Comparison of ENCODE assay signal across 21 cellular contexts in genomic region chr5:33808699-33809098, GRCh38.
"Had no signal": no experiment of that assay in that cellular context is flagged by ENCODE, and none has a peak within 500 bp of the region (broad histone marks: within the 10 kb centered on the region; RNA-seq: fewer than 3 reads in every experiment).

No MANE protein-coding gene starts in this region.

- H3K36me3 ChIP-seq: ascending aorta, sigmoid colon, spleen, upper lobe of right lung had no signal

- H3K36me3 Mint-ChIP-seq: activated CD4-positive, alpha-beta memory T cell treated with anti-CD3 and anti-CD28 coated beads for 36 hours; stimulated activated memory B cell treated with anti-CD40 and anti-IgM and Interleukin-4, amounts not matched to agents 10 μg/mL and 1 μg/mL and 100 μg/mL, for 72 hours had no signal

- H3K27me3 Mint-ChIP-seq: activated CD4-positive, alpha-beta T cell treated with anti-CD3 and anti-CD28 coated beads for 36 hours; stimulated activated memory B cell treated with anti-CD40 and anti-IgM and Interleukin-4, amounts not matched to agents 10 μg/mL and 1 μg/mL and 100 μg/mL, for 72 hours had no signal

- H3K9me3 Mint-ChIP-seq: activated CD4-positive, alpha-beta memory T cell treated with anti-CD3 and anti-CD28 coated beads for 36 hours; activated T-helper 17 cell treated with anti-CD3 and anti-CD28 coated beads, Interleukin-2, amount 50 U/mL, for 72 hours; nephron; stimulated activated memory B cell treated with anti-CD40 and anti-IgM and Interleukin-4, amounts not matched to agents 10 μg/mL and 1 μg/mL and 100 μg/mL, for 72 hours; T-helper 2 cell treated with Interferon-gamma antibody and Interleukin-4, amounts not matched to agents 5 μg/mL and 100 μg/mL, for 36 hours had no signal

- DNase-seq: activated CD4-positive, alpha-beta memory T cell treated with anti-CD3 and anti-CD28 coated beads for 36 hours; activated CD4-positive, alpha-beta T cell treated with anti-CD3 and anti-CD28 coated beads for 36 hours; activated naive CD4-positive, alpha-beta T cell; activated T-cell treated with anti-CD3 and anti-CD28 coated beads, Interleukin-2, amount 50 U/mL, for 1 hour; cerebellar nuclear complex; effector CD8-positive, alpha-beta T cell; foreskin keratinocyte; left cardiac atrium; midbrain; posterior cingulate gyrus; sigmoid colon; spleen; stimulated activated CD4-positive, alpha-beta T cell treated with anti-CD3 and anti-CD28 coated beads, Interleukin-4, amount 100 ng/mL, for 4 hours; upper lobe of right lung had no signal

- H3K4me2 ChIP-seq: hepatocyte had no signal

- H3K27ac ChIP-seq: ascending aorta, foreskin keratinocyte, hepatocyte, sigmoid colon, spleen, upper lobe of right lung had no signal

- ATAC-seq: activated CD4-positive, alpha-beta T cell treated with anti-CD3 and anti-CD28 coated beads for 36 hours; activated T-helper 17 cell treated with anti-CD3 and anti-CD28 coated beads, Interleukin-2, amount 50 U/mL, for 72 hours; foreskin keratinocyte; left cardiac atrium; stimulated activated memory B cell treated with anti-CD40 and anti-IgM and Interleukin-4, amounts not matched to agents 10 μg/mL and 1 μg/mL and 100 μg/mL, for 72 hours; upper lobe of right lung had no signal

- H3K4me3 ChIP-seq: ascending aorta, hepatocyte, lung, sigmoid colon, spleen, upper lobe of right lung had no signal

- H3K9me3 ChIP-seq: ascending aorta, sigmoid colon, spleen, upper lobe of right lung had no signal

- H3K4me1 Mint-ChIP-seq: activated T-helper 17 cell treated with anti-CD3 and anti-CD28 coated beads, Interleukin-2, amount 50 U/mL, for 72 hours; stimulated activated memory B cell treated with anti-CD40 and anti-IgM and Interleukin-4, amounts not matched to agents 10 μg/mL and 1 μg/mL and 100 μg/mL, for 72 hours had no signal

- H3K27ac Mint-ChIP-seq: activated CD4-positive, alpha-beta memory T cell treated with anti-CD3 and anti-CD28 coated beads for 36 hours; activated CD4-positive, alpha-beta T cell treated with anti-CD3 and anti-CD28 coated beads for 36 hours; activated T-helper 17 cell treated with anti-CD3 and anti-CD28 coated beads, Interleukin-2, amount 50 U/mL, for 72 hours; nephron; stimulated activated memory B cell treated with anti-CD40 and anti-IgM and Interleukin-4, amounts not matched to agents 10 μg/mL and 1 μg/mL and 100 μg/mL, for 72 hours; T-helper 2 cell treated with Interferon-gamma antibody and Interleukin-4, amounts not matched to agents 5 μg/mL and 100 μg/mL, for 36 hours had no signal

- H3K27me3 ChIP-seq: ascending aorta, foreskin keratinocyte, hepatocyte, sigmoid colon, spleen, upper lobe of right lung had no signal

- H2AFZ ChIP-seq: hepatocyte had no signal

- H3K4me1 ChIP-seq: ascending aorta, sigmoid colon, upper lobe of right lung had no signal

- H3K4me3 Mint-ChIP-seq: activated CD4-positive, alpha-beta memory T cell treated with anti-CD3 and anti-CD28 coated beads for 36 hours; activated CD4-positive, alpha-beta T cell treated with anti-CD3 and anti-CD28 coated beads for 36 hours; activated T-helper 17 cell treated with anti-CD3 and anti-CD28 coated beads, Interleukin-2, amount 50 U/mL, for 72 hours; nephron; stimulated activated memory B cell treated with anti-CD40 and anti-IgM and Interleukin-4, amounts not matched to agents 10 μg/mL and 1 μg/mL and 100 μg/mL, for 72 hours; T-helper 2 cell treated with Interferon-gamma antibody and Interleukin-4, amounts not matched to agents 5 μg/mL and 100 μg/mL, for 36 hours had no signal
